8 cellular contexts compared by ENCODE assay signal in genomic region chr16:80027007-80027965, GRCh38.
A peak's percentile ranks its signal among the peaks of the same experiment; 100 is the strongest.
DNase-seq lines count a peak whose midpoint lies in the region; ATAC-seq and TF ChIP-seq lines count a peak whose summit lies in the region.

No MANE protein-coding gene starts in this region.

- no peaks in the 10 kb centered on the region for H3K9me3 ChIP-seq in Peyer's patch
- H3K9me3 ChIP-seq in heart left ventricle: no peaks in the 10 kb centered on the region

- WGBS in heart left ventricle, 4 donors: 30 to 45% (median 37%) methylated on average over 19 to 20 of the region's 20 CpGs

- TF ChIP-seq CTCF in Peyer's patch (IDR thresholded peaks at IDR 0.05) (no peak), heart left ventricle (IDR thresholded peaks at IDR 0.05) (no peak)

- DNase-seq in ELR (ENCODE audit: low read depth) (peak; percentile 99), Peyer's patch (peak; percentile 22 to 91 (median 82)), heart left ventricle (peak; percentile 47 to 79 (median 50)), NCI-H526 (lab: John Stamatoyannopoulos, UW) (no peak)
- DNase-seq in activated effector memory CD4-positive, alpha-beta T cell treated with Interleukin-2 at 50 U/mL for 16 hours: peak; percentile 43
- DNase-seq in stimulated activated CD4-positive, alpha-beta T cell treated with anti-CD3 and anti-CD28 coated beads, Interleukin-12 subunit alpha, Interleukin-12 subunit beta, amount 100 ng/mL, for 24 hours (ENCODE audit: low read depth in 2 of 2): peak; percentile 29 to 53

- intact Hi-C loops in heart left ventricle (cut with DNase I): no loop called here

- H3K27me3 ChIP-seq in Peyer's patch: no peaks in the 10 kb centered on the region
- no peaks in the 10 kb centered on the region for H3K27me3 ChIP-seq in heart left ventricle

- H3K4me3 ChIP-seq in Peyer's patch: peak overlapping the region in 2 of 4 donors; percentile 10 to 29
- peak overlapping the region in 6 of 12 donors; percentile 3 to 32 (median 18) for H3K4me3 ChIP-seq in heart left ventricle

- ATAC-seq in HG02798 (IDR thresholded peaks at IDR 0.05; ENCODE audit: poor library complexity, unreplicated experiment) (peak; percentile 61), heart left ventricle (peak in 3 of 4 donors; percentile 91 to 98 (median 95)), GM21360 (IDR thresholded peaks at IDR 0.05; ENCODE audit: unreplicated experiment) (no peak)

- TF ChIP-seq POLR2A in Peyer's patch (IDR thresholded peaks at IDR 0.05) (peak in 1 of 2 donors; percentile 21), heart left ventricle (IDR thresholded peaks at IDR 0.05) (no peak)

- H3K36me3 ChIP-seq in Peyer's patch (no peaks in the 10 kb centered on the region), heart left ventricle (no peaks in the 10 kb centered on the region)

- H3K4me1 ChIP-seq in Peyer's patch: peaks cover 0 to 10% (median 0%) of the 10 kb centered on the region in 4 donors
- H3K4me1 ChIP-seq in heart left ventricle: peaks cover 0 to 3% (median 0%) of the 10 kb centered on the region in 12 donors

- peak overlapping the region in 3 of 4 donors; percentile 35 to 74 (median 59) for H3K27ac ChIP-seq in Peyer's patch
- H3K27ac ChIP-seq in heart left ventricle: peak overlapping the region in 3 of 12 donors; percentile 19 to 36 (median 33)

Comparison
In these comparisons a context has a peak if more than half of its experiments do, and no peak if none do; other contexts are left out.
1. DNase-seq: peak in ELR (single experiment), Peyer's patch (3 of 3), activated effector memory CD4-positive, alpha-beta T cell treated with Interleukin-2 at 50 U/mL for 16 hours (single experiment), heart left ventricle (5 of 5) and stimulated activated CD4-positive, alpha-beta T cell treated with anti-CD3 and anti-CD28 coated beads, Interleukin-12 subunit alpha, Interleukin-12 subunit beta, amount 100 ng/mL, for 24 hours (2 of 2); none in NCI-H526 (0 of 2).